ENCODE assay signal across 8 cellular contexts in genomic region chr15:75720787-75721461, GRCh38. TPM values are rescaled to one million over a fixed set of nuclear protein-coding genes. Genes with fewer than 3 reads are reported as not detected.
DNase-seq lines count a peak whose midpoint lies in the region; ATAC-seq, FAIRE-seq and TF ChIP-seq lines count a peak whose summit lies in the region.

No MANE protein-coding gene starts in this region.

- no peaks in the 10 kb centered on the region; the same call in 1 of the 2 replicates for H3K4me1 ChIP-seq in HEK293 (ENCODE audit: control insufficient read depth, insufficient read depth, low read length)
- H3K4me1 ChIP-seq in K562 (replicated peaks in 1 of 2; ENCODE audit: control insufficient read depth in 2 of 2, insufficient read depth in 2 of 2, low read length in 2 of 2) = peaks cover 17 to 34% of the 10 kb centered on the region in 2 experiments; a peak in 4 of 5 replicates
- H3K4me1 ChIP-seq in mucosa of descending colon (ENCODE audit: low read depth) = peaks cover 17% of the 10 kb centered on the region
- no peaks in the 10 kb centered on the region for H3K4me1 ChIP-seq in aorta (ENCODE audit: control insufficient read depth in 1 of 2, insufficient read depth in 2 of 2, low read length in 2 of 2)
- H3K4me1 ChIP-seq in smooth muscle cell (ENCODE audit: low read depth) = peaks cover 4% of the 10 kb centered on the region

- intact Hi-C loops in K562 (cut with micrococcal nuclease) (no loop called here), mucosa of descending colon (cut with DNase I, micrococcal nuclease) (loop anchor here (10.0 kb wide), 1 partner anchor 84 kb away; no protein-coding TSS in a partner anchor), aorta (cut with DNase I) (no loop called here)

- WGBS in K562 (ENCODE audit: insufficient coverage, low coverage, missing lambda C conversion rate) = 20% methylated on average over 9 of the region's 10 CpGs
- 57 to 58% methylated on average over 10 of the region's 10 CpGs for WGBS in aorta, 2 donors
- WGBS in smooth muscle cell (ENCODE audit: low lambda C conversion rate) = 56% methylated on average over 10 of the region's 10 CpGs

- no peaks in the 10 kb centered on the region for H3K79me2 ChIP-seq in K562 (ENCODE audit: control insufficient read depth, insufficient read depth, low read length)
- no peaks in the 10 kb centered on the region for H3K79me2 ChIP-seq in smooth muscle cell (ENCODE audit: low read depth)

- no peaks in the 10 kb centered on the region for H3K9me1 ChIP-seq in K562 (ENCODE audit: control insufficient read depth, insufficient read depth, low read length)

- no peak for TF ChIP-seq EP300 in K562 (IDR thresholded peaks at IDR 0.05; ENCODE audit: low read length)

- no peak for TF ChIP-seq POLR2A in K562 (conservative IDR thresholded peaks at IDR 0.05)

- TF ChIP-seq CTCF in HEK293 (tag by site-specific recombination; IDR thresholded peaks at IDR 0.05) (peak; percentile 96), K562 (IDR thresholded peaks at IDR 0.05 in 2 of 3, conservative IDR thresholded peaks at IDR 0.05 in 1 of 3; ENCODE audit: insufficient read depth in 2 of 3, low read depth in 1 of 3, low read length in 3 of 3) (peak; percentile 64 to 69 (median 69)), mucosa of descending colon (IDR thresholded peaks at IDR 0.05) (peak; percentile 34), smooth muscle cell (IDR thresholded peaks at IDR 0.05; ENCODE audit: borderline replicate concordance, insufficient read depth, poor library complexity, severe bottlenecking) (no peak)

- H3K9ac ChIP-seq in K562 (ENCODE audit: insufficient read depth in 1 of 2, low read depth in 2 of 2, low read length in 2 of 2) (no peak overlapping the region), smooth muscle cell (ENCODE audit: low read depth) (no peak overlapping the region)

- ATAC-seq in K562 (peak; percentile 68), mucosa of descending colon (peak; percentile 70), aorta (ENCODE audit: low FRiP score) (no peak)

- H3K36me3 ChIP-seq in HEK293 (ENCODE audit: control insufficient read depth in 2 of 2, insufficient read depth in 1 of 2, low read length in 2 of 2) = no peaks in the 10 kb centered on the region
- H3K36me3 ChIP-seq in K562 (ENCODE audit: control insufficient read depth, insufficient read depth, low read length) = no peaks in the 10 kb centered on the region
- no peaks in the 10 kb centered on the region for H3K36me3 ChIP-seq in mucosa of descending colon (ENCODE audit: low read depth)
- no peaks in the 10 kb centered on the region for H3K36me3 ChIP-seq in aorta (ENCODE audit: control insufficient read depth in 1 of 2, insufficient read depth in 2 of 2, low read length in 1 of 2)
- no peaks in the 10 kb centered on the region for H3K36me3 ChIP-seq in smooth muscle cell (ENCODE audit: low read depth)

- CTCF ChIA-PET in HEK293 (lab: Yijun Ruan, JAX) = interaction anchor here (0.7 to 1.7 kb wide), 3 partner anchors 8 to 202 kb away, joined by 4 to 5 read pairs (median 4); no protein-coding TSS in a partner anchor
- CTCF ChIA-PET in K562 (lab: Yijun Ruan, JAX; ENCODE audit: low intra/inter-chr PET ratio) = no interaction called here

- H4K20me1 ChIP-seq in K562 (replicated peaks; ENCODE audit: control insufficient read depth, insufficient read depth, low read length) (no peaks in the 10 kb centered on the region), smooth muscle cell (ENCODE audit: low read depth) (no peaks in the 10 kb centered on the region)

- H3F3A ChIP-seq in smooth muscle cell (ENCODE audit: low read depth) = no peaks in the 10 kb centered on the region

- POLR2A ChIA-PET in HEK293 (lab: Yijun Ruan, JAX) = no interaction called here
- POLR2A ChIA-PET in K562 (lab: Yijun Ruan, JAX) = interaction anchor here (0.6 kb wide), 1 partner anchor 9 kb away, joined by 3 read pairs; no protein-coding TSS in a partner anchor

- BruUV-seq in K562 (replicated peaks; lab: Mats Ljungman, UMichigan) = no TSS peak

- H3K9me3 ChIP-seq in HEK293 (ENCODE audit: control insufficient read depth, insufficient read depth, low read depth, low read length) (no peaks in the 10 kb centered on the region), K562 (replicated peaks; ENCODE audit: control insufficient read depth, insufficient read depth, low read depth, low read length) (no peaks in the 10 kb centered on the region), mucosa of descending colon (no peaks in the 10 kb centered on the region), aorta (ENCODE audit: control insufficient read depth, low read length) (no peaks in the 10 kb centered on the region), smooth muscle cell (replicated peaks; ENCODE audit: low read depth) (no peaks in the 10 kb centered on the region)

- H2AFZ ChIP-seq in K562 (ENCODE audit: low read depth, low read length) = no peak overlapping the region
- H2AFZ ChIP-seq in smooth muscle cell (ENCODE audit: low read depth) = no peak overlapping the region

- H3K4me2 ChIP-seq in K562 (ENCODE audit: insufficient read depth, low read length) (no peak overlapping the region), smooth muscle cell (no peak overlapping the region)

- peak in 1 of 2 experiments; percentile 57; a peak in 2 of 4 replicates for TF ChIP-seq RAD21 in K562 (CRISPR knock-in tag; conservative IDR thresholded peaks at IDR 0.05 in 1 of 2, IDR thresholded peaks at IDR 0.05 in 1 of 2)

- H3K4me3 ChIP-seq in HEK293 (ENCODE audit: low read depth, low read length) = no peak overlapping the region
- no peak overlapping the region for H3K4me3 ChIP-seq in K562
- H3K4me3 ChIP-seq in mucosa of descending colon = no peak overlapping the region
- H3K4me3 ChIP-seq in aorta (ENCODE audit: low read length in 2 of 2) = no peak overlapping the region
- H3K4me3 ChIP-seq in smooth muscle cell = no peak overlapping the region

- H3K27me3 ChIP-seq in K562 (ENCODE audit: control insufficient read depth in 2 of 2, insufficient read depth in 2 of 2, low read length in 2 of 2) = peaks cover 0 to 11% of the 10 kb centered on the region in 2 experiments; a peak in 1 of 5 replicates
- H3K27me3 ChIP-seq in aorta (ENCODE audit: control insufficient read depth in 1 of 2, insufficient read depth in 2 of 2, low read length in 1 of 2) = no peaks in the 10 kb centered on the region
- H3K27me3 ChIP-seq in smooth muscle cell (ENCODE audit: low read depth) = no peaks in the 10 kb centered on the region

- peak; percentile 80 for FAIRE-seq in K562 (lab: Jason Lieb, UNC)

- no peak overlapping the region for H3K27ac ChIP-seq in HEK293 (ENCODE audit: extremely low read depth, low read depth, low read length)
- H3K27ac ChIP-seq in K562 (ENCODE audit: extremely low read depth, low read depth, low read length) = no peak overlapping the region
- H3K27ac ChIP-seq in aorta (ENCODE audit: low read depth in 1 of 2, low read length in 2 of 2) = no peak overlapping the region
- H3K27ac ChIP-seq in smooth muscle cell (ENCODE audit: low read depth) = no peak overlapping the region

- in situ Hi-C loops in K562 (cut with MboI) = no loop called here

- DNase-seq in COR-L47 (lab: John Stamatoyannopoulos, UW) = peak; percentile 85
- peak; percentile 98 for DNase-seq in NCI-H82 (lab: John Stamatoyannopoulos, UW)
- peak; percentile 55 to 78 (median 63) for DNase-seq in K562 (ENCODE audit: extremely low read depth in 1 of 4, low spot score in 3 of 4)
- DNase-seq in mucosa of descending colon = peak; percentile 82 to 93 (median 90)
- DNase-seq in aorta = peak; percentile 55 to 84
- DNase-seq in central memory CD4-positive, alpha-beta T cell = no peak
- DNase-seq in smooth muscle cell (lab: John Stamatoyannopoulos, UW; ENCODE audit: unreplicated experiment) = no peak

TF ChIP-seq in HEK293, 187 proteins besides CTCF, POLR2A, EP300 and RAD21 (continues in another document):
- TF ChIP-seq ZNF510 (tag by site-specific recombination; IDR thresholded peaks at IDR 0.05; ENCODE audit: insufficient replicate concordance) = no peak

TF ChIP-seq in K562, 482 proteins besides CTCF, POLR2A, EP300 and RAD21 (continues in another document):
- 0 out of 4 replicates have a peak, but pooled peaks of 1 of the 2 experiments have one; percentile 31 for TF ChIP-seq HDAC1 (IDR thresholded peaks at IDR 0.05)
- TF ChIP-seq JUND (IDR thresholded peaks at IDR 0.05; ENCODE audit: borderline replicate concordance, low read depth, low read length) = 0 out of 2 replicates have a peak, but pooled peaks have one; percentile 6
- peak; percentile 17; the same call in 1 of the 3 replicates for TF ChIP-seq JUND (tag; IDR thresholded peaks at IDR 0.05; ENCODE audit: borderline replicate concordance, low read depth, low read length)
- no peak for TF ChIP-seq C11orf30 (IDR thresholded peaks at IDR 0.05; ENCODE audit: low read depth)
- 0 out of 2 replicates have a peak, but pooled peaks have one; percentile 23 for TF ChIP-seq SMC3 (conservative IDR thresholded peaks at IDR 0.05; ENCODE audit: insufficient read depth, low read depth, low read length)

RNA-seq across cellular contexts. Expression of gene CSPG4, which starts 8.3 kb away (rescaled TPM):
- total RNA-seq in K562 (2011; cell fraction: chromatin; rRNA removed; ENCODE audit: low replicate concordance) = 0.07 and 1.1 TPM in 2 replicates
- total RNA-seq in K562 (2011; cell fraction: nucleolus; rRNA removed) = 0.39 and 1.2 TPM in 2 replicates
- total RNA-seq in K562 (2011; cell fraction: nucleoplasm; rRNA removed) = 0.22 and 0.23 TPM in 2 replicates
- total RNA-seq in K562 (2014; rRNA removed) = 0.08 TPM in 1 of 2 replicates, not detected in the other
- not detected in 2 replicates for total RNA-seq in K562 (2014; rRNA removed; fragmentation: Illumina TruSeq; extraction: Trizol)
- under 0.01 TPM in 1 of 2 replicates, not detected in the other for total RNA-seq in K562 (2015; rRNA removed; fragmentation: Illumina TruSeq; extraction: Trizol)
- total RNA-seq in K562 (2021) = 0.07 TPM in 2 replicates
- polyA plus RNA-seq in K562 (2011; rRNA removed) = 0.04 and 0.08 TPM in 2 replicates
- 0.06 and 0.16 TPM in 2 replicates for polyA plus RNA-seq in K562 (2011; cell fraction: cytosol; rRNA removed)
- polyA plus RNA-seq in K562 (2011; cell fraction: nucleus; rRNA removed) = 0.21 and 0.73 TPM in 2 replicates
- polyA plus RNA-seq in K562 (2012) = 0.10 and 0.32 TPM in 2 replicates
- polyA plus RNA-seq in K562 (2014; fragmentation: Illumina TruSeq; extraction: Trizol) = 0.01 and 0.03 TPM in 2 replicates
- not detected for polyA plus RNA-seq in K562 (2014; fragmentation: Nextera tagmentation; extraction: Ambion mirVana)
- not detected in 2 replicates for polyA plus RNA-seq in K562 (2014; rRNA removed)
- 0.09 and 0.11 TPM in 2 replicates for polyA minus RNA-seq in K562 (2011; rRNA and poly(A)+ RNA removed)
- 0.29 and 0.73 TPM in 2 replicates for polyA minus RNA-seq in K562 (2011; cell fraction: cytosol; rRNA and poly(A)+ RNA removed)
- polyA minus RNA-seq in K562 (2011; cell fraction: nucleus; rRNA and poly(A)+ RNA removed) = 0.33 and 0.40 TPM in 2 replicates
- 10 to 100 TPM in 1 of 3 donors, 1 to 10 TPM in 2; 3.0 to 86.8 (median 7.8) TPM for total RNA-seq in mucosa of descending colon
- 100 to 1,000 TPM in 1 of 2 donors, 10 to 100 TPM in 1; 86.8 to 160 TPM for total RNA-seq in aorta
- polyA plus RNA-seq in aorta = 10 to 100 TPM; 10.6 to 45.1 TPM
- total RNA-seq in smooth muscle cell = 31.1 and 35.3 TPM in 2 replicates
- polyA plus RNA-seq in smooth muscle cell = 46.6 and 54.9 TPM in 2 replicates

Comparison
In these comparisons a context has a peak if more than half of its experiments do, and no peak if none do; other contexts are left out.
1. DNase-seq: peak in COR-L47 (single experiment), NCI-H82 (single experiment), K562 (4 of 4), mucosa of descending colon (3 of 3) and aorta (2 of 2); none in central memory CD4-positive, alpha-beta T cell (single experiment) and smooth muscle cell (single experiment).
2. intact Hi-C loops: an anchor here in mucosa of descending colon (10.0 kb wide); none called in K562 and aorta.